In the genomic region with DNA sequence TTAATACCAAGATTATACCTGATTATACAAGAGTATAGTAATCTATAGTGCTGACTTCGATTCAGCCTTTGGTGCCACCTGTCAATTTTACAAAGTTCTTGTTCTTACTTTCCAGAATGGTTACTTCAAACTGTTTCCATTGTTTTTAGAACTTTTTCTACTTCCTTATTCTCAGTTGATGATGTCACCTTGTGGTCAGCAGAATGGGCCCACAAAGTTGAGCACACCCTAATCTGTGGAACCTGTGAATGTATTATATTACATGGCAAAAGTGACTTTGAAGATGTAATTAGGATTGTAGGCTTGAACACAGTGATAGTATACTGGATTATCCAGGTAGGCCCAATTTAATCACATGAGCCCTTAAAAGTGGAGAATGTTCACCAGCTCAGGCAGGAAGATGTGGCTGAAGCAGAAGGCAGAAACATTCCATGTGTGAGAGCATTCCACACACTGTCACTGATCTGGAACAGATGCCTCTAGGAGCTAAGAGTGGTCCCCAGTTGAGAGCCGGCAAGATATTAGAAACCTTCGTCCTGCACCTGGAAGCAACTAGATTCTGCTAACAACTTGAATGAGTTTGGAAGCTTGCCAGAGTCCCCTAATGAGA, we compare ENCODE assay signal across 2 cellular contexts.
TF ChIP-seq lines count a peak whose summit lies in the region.

No MANE protein-coding gene starts in this region.

TF ChIP-seq in HepG2, 621 proteins besides CTCF, POLR2A, EP300 and RAD21:
- TF ChIP-seq ATF7 (IDR thresholded peaks at IDR 0.05) = peak; percentile 43; the same call in 1 of the 2 replicates
- TF ChIP-seq ATF7 (CRISPR knock-in tag; IDR thresholded peaks at IDR 0.05) = no peak
- TF ChIP-seq ZNF296 (CRISPR knock-in tag; conservative IDR thresholded peaks at IDR 0.05) = no peak
TF ChIP-seq in HepG2: peak in this region for 1.

TF ChIP-seq in IMR-90, 13 proteins besides CTCF, POLR2A, EP300 and RAD21:
- TF ChIP-seq, protein P1, sequence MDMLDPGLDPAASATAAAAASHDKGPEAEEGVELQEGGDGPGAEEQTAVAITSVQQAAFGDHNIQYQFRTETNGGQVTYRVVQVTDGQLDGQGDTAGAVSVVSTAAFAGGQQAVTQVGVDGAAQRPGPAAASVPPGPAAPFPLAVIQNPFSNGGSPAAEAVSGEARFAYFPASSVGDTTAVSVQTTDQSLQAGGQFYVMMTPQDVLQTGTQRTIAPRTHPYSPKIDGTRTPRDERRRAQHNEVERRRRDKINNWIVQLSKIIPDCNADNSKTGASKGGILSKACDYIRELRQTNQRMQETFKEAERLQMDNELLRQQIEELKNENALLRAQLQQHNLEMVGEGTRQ (IDR thresholded peaks at IDR 0.05; ENCODE audit: low read depth, low read length) = no peak
- TF ChIP-seq MAZ (IDR thresholded peaks at IDR 0.05; ENCODE audit: borderline replicate concordance, low read depth, low read length) (no peak), NFE2L2 (IDR thresholded peaks at IDR 0.05; ENCODE audit: low read depth, low read length) (no peak), CEBPB (IDR thresholded peaks at IDR 0.05; ENCODE audit: low read depth, low read length) (no peak), SMC3 (IDR thresholded peaks at IDR 0.05; ENCODE audit: low read depth, low read length) (no peak)
